In the genomic region with DNA sequence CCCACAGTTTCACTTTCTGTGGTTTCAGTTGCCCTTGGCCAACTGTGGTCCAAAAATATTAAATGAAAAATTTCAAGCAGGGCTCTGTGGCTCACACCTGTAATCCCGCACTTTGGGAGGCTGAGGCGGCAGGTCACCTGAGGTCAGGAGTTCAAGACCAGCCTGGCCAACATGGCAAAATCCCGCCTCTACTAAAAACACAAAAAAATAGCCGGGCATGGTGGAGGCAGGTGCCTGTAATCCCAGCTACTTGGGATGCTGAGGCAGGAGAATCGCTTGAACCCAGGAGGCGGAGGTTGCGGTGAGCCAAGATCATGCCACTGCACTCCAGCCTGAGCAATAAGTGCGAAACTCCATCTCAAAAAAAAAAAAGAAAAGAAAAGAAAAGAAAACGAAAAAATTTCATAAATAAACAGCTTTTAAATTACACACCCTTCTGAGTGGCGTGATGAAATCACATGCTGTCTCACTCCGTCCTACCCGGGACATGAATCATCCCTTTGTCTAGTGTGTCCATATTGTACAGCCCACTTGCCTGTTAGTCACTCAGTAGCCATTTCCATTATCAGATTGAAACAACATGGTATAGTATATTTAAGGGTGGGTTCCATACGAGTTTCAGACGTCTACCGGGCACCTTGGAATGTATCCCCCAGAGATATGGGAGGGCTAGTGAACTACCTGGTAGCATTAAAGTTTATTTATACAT, we compare ENCODE assay signal across 12 cellular contexts. TPM values are rescaled to one million over a fixed set of nuclear protein-coding genes. Genes with fewer than 3 reads are reported as not detected.
DNase-seq lines count a peak whose midpoint lies in the region; ATAC-seq and TF ChIP-seq lines count a peak whose summit lies in the region.
"Had no signal": no experiment of that assay in that cellular context is flagged by ENCODE, and none has a peak within 500 bp of the region (broad histone marks: within the 10 kb centered on the region; RNA-seq: fewer than 3 reads in every experiment).

No MANE protein-coding gene starts in this region.

- H3K9me3 Mint-ChIP-seq in nephron progenitor cell, result no peaks in the 10 kb centered on the region
- H3K9me3 Mint-ChIP-seq: activated T-helper 2 cell treated with anti-CD3 and anti-CD28 coated beads, Interferon-gamma antibody, Interleukin-2, Interleukin-4, amounts not matched to agents 10 μg/mL and 5 μg/mL and 100 μg/mL, durations not matched to agents 14 hours and 24 hours and 36 hours; nephron had no signal

- peaks cover 90% of the 10 kb centered on the region for H3K4me1 ChIP-seq in PC-3 (ENCODE audit: insufficient read depth, low read length)

- CTCF ChIA-PET in PC-3 (lab: Charles Lee), result no interaction called here

- H3K4me3 Mint-ChIP-seq in nephron progenitor cell, result no peak overlapping the region
- H3K4me3 Mint-ChIP-seq: nephron, T-helper 17 cell had no signal

- intact Hi-C loops in PC-3 (cut with micrococcal nuclease), result no loop called here

- H3K9me3 ChIP-seq in PC-3 (ENCODE audit: low read length), result no peaks in the 10 kb centered on the region

- no peaks in the 10 kb centered on the region for H3K9me2 ChIP-seq in PC-3 (replicated peaks; ENCODE audit: low read length)

- H3K36me3 ChIP-seq in PC-3 (ENCODE audit: low read depth, low read length), result no peaks in the 10 kb centered on the region

- H3K4me2 ChIP-seq in PC-3 (ENCODE audit: low read length), result peak overlapping the region; percentile 75

- POLR2A ChIA-PET in PC-3 (lab: Charles Lee; ENCODE audit: unreplicated experiment), result interaction anchor here (1.2 kb wide), 1 partner anchor 18 kb away, joined by 4 read pairs; no protein-coding TSS in a partner anchor

- H3K4me1 Mint-ChIP-seq in nephron progenitor cell, result peaks cover 26% of the 10 kb centered on the region
- H3K4me1 Mint-ChIP-seq: T-helper 17 cell had no signal

- H2AFZ ChIP-seq in PC-3 (ENCODE audit: low read length), result no peak overlapping the region

- H4K20me1 ChIP-seq in PC-3 (ENCODE audit: low read length), result no peaks in the 10 kb centered on the region

- no TSS peak for BruUV-seq in PC-3 (replicated peaks; lab: Mats Ljungman, UMichigan)

- no peaks in the 10 kb centered on the region for H3K27me3 Mint-ChIP-seq in nephron progenitor cell (ENCODE audit: low read depth, poor library complexity)

- ATAC-seq in PC-3 (peak; percentile 62), GM18511 (IDR thresholded peaks at IDR 0.05; ENCODE audit: unreplicated experiment) (no peak), HG03571 (IDR thresholded peaks at IDR 0.05; ENCODE audit: unreplicated experiment) (no peak), HG03432 (IDR thresholded peaks at IDR 0.05; ENCODE audit: unreplicated experiment) (no peak)
- ATAC-seq: T-helper 17 cell had no signal

- H3K36me3 Mint-ChIP-seq in nephron progenitor cell (ENCODE audit: low read depth), result no peaks in the 10 kb centered on the region

- H3K9ac ChIP-seq in PC-3 (ENCODE audit: low read length), result peak overlapping the region; percentile 84

- TF ChIP-seq CTCF in PC-3 (conservative IDR thresholded peaks at IDR 0.05; ENCODE audit: low read depth, low read length), result no peak
- no peak for TF ChIP-seq CTCF in epithelial cell of proximal tubule (conservative IDR thresholded peaks at IDR 0.05; ENCODE audit: low read depth, low read length)
- TF ChIP-seq CTCF in nephron progenitor cell (IDR thresholded peaks at IDR 0.05), result no peak

- peak; percentile 90 for DNase-seq in Caki2 (ENCODE audit: low read depth)
- peak; percentile 85 for DNase-seq in PC-3
- peak; percentile 82 for DNase-seq in epithelial cell of proximal tubule (ENCODE audit: low read depth)
- no peak for DNase-seq in nephron progenitor cell
- DNase-seq in NCI-H1694 treated with DMSO at 0.1 percent for 48 hours (lab: John Stamatoyannopoulos, UW), result no peak
- DNase-seq: NCI-H2029, T-helper 17 cell had no signal

- in situ Hi-C loops in Caki2 (cut with HindIII; ENCODE audit: low pct_unique_long_range_greater_than_20kb, low sequenced_read_pairs), result no loop called here

- peak overlapping the region; percentile 99 for H3K27ac ChIP-seq in PC-3 (ENCODE audit: low read length)

- H3K27ac Mint-ChIP-seq in nephron progenitor cell, result peak overlapping the region; percentile 71
- H3K27ac Mint-ChIP-seq: activated T-helper 2 cell treated with anti-CD3 and anti-CD28 coated beads, Interferon-gamma antibody, Interleukin-2, Interleukin-4, amounts not matched to agents 10 μg/mL and 5 μg/mL and 100 μg/mL, durations not matched to agents 14 hours and 24 hours and 36 hours; nephron; T-helper 17 cell had no signal

- H3F3A ChIP-seq in PC-3 (ENCODE audit: low read length, unreplicated experiment), result peaks cover 8% of the 10 kb centered on the region

- H3K4me3 ChIP-seq in PC-3 (ENCODE audit: low read length), result peak overlapping the region; percentile 48
- H3K4me3 ChIP-seq in epithelial cell of proximal tubule (ENCODE audit: low read depth, low read length), result no peak overlapping the region

- H3K79me2 ChIP-seq in PC-3 (ENCODE audit: low read length), result peaks cover 75% of the 10 kb centered on the region

- no peaks in the 10 kb centered on the region for H3K27me3 ChIP-seq in PC-3 (ENCODE audit: low read length)

RNA-seq across cellular contexts. Expression of gene PTPRK, which starts 11.7 kb away (rescaled TPM):
- total RNA-seq in Caki2 (2014; rRNA removed; shearing (Covaris generic); ENCODE audit: low replicate concordance), result 21.6 and 32.6 TPM in 2 replicates
- 53.8 and 64.7 TPM in 2 replicates for total RNA-seq in PC-3 (2014; rRNA removed)
- 41.5 and 42.5 TPM in 2 replicates for total RNA-seq in epithelial cell of proximal tubule

Comparison
In these comparisons a context has a peak if more than half of its experiments do, and no peak if none do; other contexts are left out.
1. DNase-seq: peak in Caki2 (single experiment), PC-3 (single experiment) and epithelial cell of proximal tubule (single experiment); none in nephron progenitor cell (single experiment) and NCI-H1694 treated with DMSO at 0.1 percent for 48 hours (single experiment).